10 cellular contexts compared by ENCODE assay signal in genomic region chr4:101682946-101683345, GRCh38.
"Had no signal": no experiment of that assay in that cellular context is flagged by ENCODE, and none has a peak within 500 bp of the region (broad histone marks: within the 10 kb centered on the region; RNA-seq: fewer than 3 reads in every experiment).

No MANE protein-coding gene starts in this region.

- ATAC-seq: gastroesophageal sphincter, psoas muscle had no signal

- DNase-seq: activated CD4-positive, CD25-positive, alpha-beta regulatory T cell; activated naive CD4-positive, alpha-beta T cell treated with anti-CD3 and anti-CD28 coated beads, Interleukin-2, amount 50 U/mL, for 16 hours; activated T-cell treated with anti-CD3 and anti-CD28 coated beads, Interleukin-2, amount 50 U/mL, for 1 hour; mesendoderm; psoas muscle; sigmoid colon; stimulated activated CD4-positive, alpha-beta T cell treated with anti-CD3 and anti-CD28 coated beads, Interleukin-2, amount 100 ng/mL, for 48 hours; stimulated activated naive CD4-positive, alpha-beta T cell treated with Interleukin-2 at 50 U/mL for 16 hours; trophoblast cell had no signal
